ENCODE assay signal across 12 cellular contexts in genomic region chr6:148836751-148837150, GRCh38.
"Had no signal": no experiment of that assay in that cellular context is flagged by ENCODE, and none has a peak within 500 bp of the region (broad histone marks: within the 10 kb centered on the region; RNA-seq: fewer than 3 reads in every experiment).

No MANE protein-coding gene starts in this region.

- H3K27ac Mint-ChIP-seq: activated CD4-positive, alpha-beta T cell treated with anti-CD3 and anti-CD28 coated beads, Interleukin-2, amount 10 ng/mL, durations not matched to agents 24 days and 14 days; activated T-helper 1 cell treated with anti-CD3 and anti-CD28 coated beads, Interleukin-12 subunit alpha, Interleukin-12 subunit beta, Interleukin-2, Interleukin-4 antibody, amounts not matched to agents 30 ng/mL and 10 ng/mL and 1 ng/mL, durations not matched to agents 14 hours and 24 hours and 36 hours; T-cell had no signal

- H2AFZ ChIP-seq: hepatocyte had no signal

- H3K27ac ChIP-seq: hepatocyte, tibial nerve, vagina had no signal

- H3K9me3 Mint-ChIP-seq: activated CD4-positive, alpha-beta T cell treated with anti-CD3 and anti-CD28 coated beads, Interleukin-2, amount 10 ng/mL, durations not matched to agents 24 days and 14 days; activated T-helper 1 cell treated with anti-CD3 and anti-CD28 coated beads, Interleukin-12 subunit alpha, Interleukin-12 subunit beta, Interleukin-2, Interleukin-4 antibody, amounts not matched to agents 30 ng/mL and 10 ng/mL and 1 ng/mL, durations not matched to agents 14 hours and 24 hours and 36 hours; T-cell had no signal

- H3K36me3 Mint-ChIP-seq: T-cell had no signal

- H3K27me3 ChIP-seq: hepatocyte, tibial nerve, vagina had no signal

- H3K9me3 ChIP-seq: tibial nerve, vagina had no signal

- H3K4me2 ChIP-seq: hepatocyte had no signal

- H3K27me3 Mint-ChIP-seq: T-cell had no signal

- H3K4me3 ChIP-seq: hepatocyte, skin epidermis, tibial nerve, vagina had no signal

- ATAC-seq: left ventricle myocardium superior, T-cell had no signal

- H3K4me3 Mint-ChIP-seq: activated CD4-positive, alpha-beta T cell treated with anti-CD3 and anti-CD28 coated beads, Interleukin-2, amount 10 ng/mL, durations not matched to agents 24 days and 14 days; activated T-helper 1 cell treated with anti-CD3 and anti-CD28 coated beads, Interleukin-12 subunit alpha, Interleukin-12 subunit beta, Interleukin-2, Interleukin-4 antibody, amounts not matched to agents 30 ng/mL and 10 ng/mL and 1 ng/mL, durations not matched to agents 14 hours and 24 hours and 36 hours; T-cell had no signal

- DNase-seq: activated CD4-positive, alpha-beta T cell treated with anti-CD3 and anti-CD28 coated beads, Interleukin-2, amount 10 ng/mL, durations not matched to agents 24 days and 14 days; caudate nucleus; effector memory CD4-positive, alpha-beta T cell; left ventricle myocardium superior; retina; stimulated activated CD4-positive, alpha-beta T cell treated with anti-CD3 and anti-CD28 coated beads, Interleukin-4, amount 100 ng/mL, for 4 hours; T-cell had no signal
